Comparison of ENCODE assay signal across 22 cellular contexts in the genomic region with DNA sequence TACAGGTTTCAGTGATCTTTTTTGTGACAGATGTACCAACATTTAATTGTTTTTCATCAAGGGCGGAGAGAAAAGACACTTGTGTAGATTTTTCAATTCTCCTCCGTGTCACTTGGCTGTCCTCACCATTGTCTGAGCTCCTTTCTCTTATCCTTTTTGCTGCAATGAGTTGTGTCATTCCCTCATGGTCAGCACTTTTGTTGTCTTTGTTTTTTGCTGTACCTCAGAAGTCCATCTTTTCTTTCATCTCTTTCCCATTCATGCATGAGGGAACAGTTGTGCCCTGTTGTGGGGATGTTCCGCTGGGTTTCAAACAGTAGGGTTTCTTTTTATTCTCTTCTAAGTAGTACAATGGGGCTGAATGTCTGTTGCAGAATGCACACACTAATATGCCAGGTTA.
DNase-seq lines count a peak whose midpoint lies in the region; ATAC-seq, FAIRE-seq and TF ChIP-seq lines count a peak whose summit lies in the region.
"Had no signal": no experiment of that assay in that cellular context is flagged by ENCODE, and none has a peak within 500 bp of the region (broad histone marks: within the 10 kb centered on the region; RNA-seq: fewer than 3 reads in every experiment).

No MANE protein-coding gene starts in this region.

- H3K4me3 ChIP-seq in IMR-90 (ENCODE audit: insufficient read depth, low read depth, low read length) (no peak overlapping the region), ectodermal cell (ENCODE audit: insufficient read depth, low read depth, low read length) (no peak overlapping the region), neural progenitor cell (peak overlapping the region; percentile 4), gastroesophageal sphincter (no peak overlapping the region)
- H3K4me3 ChIP-seq: MG63, Peyer's patch, SJCRH30 had no signal

- peaks cover 5% of the 10 kb centered on the region for H3K36me3 Mint-ChIP-seq in neural progenitor cell

- H3K14ac ChIP-seq in IMR-90 (replicated peaks; ENCODE audit: low read depth, low read length), result no peak overlapping the region

- no peaks in the 10 kb centered on the region for H3K79me1 ChIP-seq in IMR-90 (ENCODE audit: low read depth in 1 of 2, low read length in 2 of 2)

- no peak overlapping the region for H3K27ac ChIP-seq in IMR-90 (ENCODE audit: insufficient read depth, low read length)
- H3K27ac ChIP-seq in ectodermal cell (ENCODE audit: insufficient read depth, low read depth, low read length, poor library complexity, severe bottlenecking), result peak overlapping the region; percentile 97
- H3K27ac ChIP-seq in neural progenitor cell, result peak overlapping the region; percentile 98
- H3K27ac ChIP-seq in gastroesophageal sphincter, result no peak overlapping the region
- H3K27ac ChIP-seq: HL-60, Peyer's patch, SJCRH30 had no signal

- peaks cover 3% of the 10 kb centered on the region for H3K27me3 Mint-ChIP-seq in neural progenitor cell (ENCODE audit: insufficient read depth, low read depth)
- H3K27me3 Mint-ChIP-seq: T-cell had no signal

- no peak overlapping the region for H2BK5ac ChIP-seq in IMR-90 (ENCODE audit: low read depth, low read length, poor library complexity, severe bottlenecking)

- H2AFZ ChIP-seq in IMR-90 (replicated peaks; ENCODE audit: low read length, poor library complexity) (no peak overlapping the region), neural progenitor cell (replicated peaks) (no peak overlapping the region)

- TF ChIP-seq CTCF in IMR-90 (conservative IDR thresholded peaks at IDR 0.05; ENCODE audit: low read depth, low read length) (no peak), neural progenitor cell (IDR thresholded peaks at IDR 0.05) (no peak), gastroesophageal sphincter (IDR thresholded peaks at IDR 0.05) (no peak)

- peak overlapping the region; percentile 87 for H3K4me3 Mint-ChIP-seq in neural progenitor cell
- H3K4me3 Mint-ChIP-seq: CD8-positive, alpha-beta T cell; HFFc6; T-cell had no signal

- H4K8ac ChIP-seq in IMR-90 (ENCODE audit: low read depth in 2 of 2, low read length in 2 of 2), result no peak overlapping the region

- FAIRE-seq in G401.6 (lab: Jason Lieb, UNC), result peak; percentile 37

- in situ Hi-C loops in IMR-90 (cut with MboI; ENCODE audit: low sequenced_read_pairs), result no loop called here

- DNase-seq in IMR-90 (no peak), neural progenitor cell (ENCODE audit: low spot score) (peak; percentile 66), NCI-H510A (lab: John Stamatoyannopoulos, UW) (no peak)
- DNase-seq in activated T-cell treated with anti-CD3 and anti-CD28 coated beads, Interleukin-2, amount 50 U/mL, for 48 hours, result no peak
- DNase-seq: AML-193; C1 segment of cervical spinal cord; Calu3; CD8-positive, alpha-beta T cell; GF-D8; H7; HFFc6; MG63; NCI-H187; NCI-H524; NCI-H82; Peyer's patch; SJCRH30; T-cell had no signal

- H4K5ac ChIP-seq in IMR-90 (ENCODE audit: low read depth, low read length), result no peak overlapping the region

- no peak for TF ChIP-seq POLR2A in IMR-90 (IDR thresholded peaks at IDR 0.05; ENCODE audit: low read depth, low read length)
- no peak for TF ChIP-seq POLR2A in gastroesophageal sphincter (IDR thresholded peaks at IDR 0.05)

- H2AK9ac ChIP-seq in IMR-90 (replicated peaks; ENCODE audit: low read depth, low read length, poor library complexity), result no peak overlapping the region

- H3K9ac ChIP-seq in IMR-90 (ENCODE audit: low read depth, low read length), result no peak overlapping the region
- H3K9ac ChIP-seq in neural progenitor cell, result no peak overlapping the region

- no peak overlapping the region for H3K23ac ChIP-seq in IMR-90 (ENCODE audit: low read depth, low read length)

- H3K36me3 ChIP-seq in IMR-90 (ENCODE audit: control insufficient read depth, insufficient read depth, low read length), result no peaks in the 10 kb centered on the region
- H3K36me3 ChIP-seq in ectodermal cell (ENCODE audit: control insufficient read depth, insufficient read depth, low read length), result no peaks in the 10 kb centered on the region
- no peaks in the 10 kb centered on the region for H3K36me3 ChIP-seq in neural progenitor cell
- no peaks in the 10 kb centered on the region for H3K36me3 ChIP-seq in gastroesophageal sphincter
- H3K36me3 ChIP-seq: MG63, Peyer's patch, SJCRH30 had no signal

- peaks cover 95% of the 10 kb centered on the region for H3F3A ChIP-seq in neural progenitor cell (ENCODE audit: low read depth)

- H3K4me1 Mint-ChIP-seq in neural progenitor cell, result peaks cover 76% of the 10 kb centered on the region

- 67% methylated on average over 1 of the region's 3 CpGs; no CpG with 5 or more reads in 1 of the 2 experiments for WGBS in IMR-90 (ENCODE audit: extremely low coverage in 2 of 2, insufficient read length in 1 of 2), 2 experiments
- 10 to 15% methylated on average over 3 of the region's 3 CpGs for WGBS in ectodermal cell, 2 experiments
- whole genome bisulfite sequencing in gastroesophageal sphincter (ENCODE audit: low coverage in 1 of 2), 2 donors, result 83 to 94% methylated on average over 3 of the region's 3 CpGs

- no peak overlapping the region for H2AK5ac ChIP-seq in IMR-90 (ENCODE audit: low read depth, low read length)

- intact Hi-C loops in IMR-90 (cut with micrococcal nuclease), result no loop called here

- no peak overlapping the region for H3K56ac ChIP-seq in IMR-90 (ENCODE audit: extremely low read depth, insufficient read depth, low read length)

- H3K27ac Mint-ChIP-seq in neural progenitor cell, result peak overlapping the region; percentile 99
- H3K27ac Mint-ChIP-seq: CD8-positive, alpha-beta T cell; HFFc6; T-cell had no signal

- H3K9me3 ChIP-seq in IMR-90 (ENCODE audit: control insufficient read depth, insufficient read depth, low read length) (no peaks in the 10 kb centered on the region), ectodermal cell (ENCODE audit: control insufficient read depth, low read length) (no peaks in the 10 kb centered on the region), neural progenitor cell (ENCODE audit: low read depth) (no peaks in the 10 kb centered on the region), gastroesophageal sphincter (no peaks in the 10 kb centered on the region)
- H3K9me3 ChIP-seq: MG63, Peyer's patch, SJCRH30 had no signal

- CTCF ChIA-PET in IMR-90 (lab: Yijun Ruan, JAX), result no interaction called here

- POLR2A ChIA-PET in IMR-90 (lab: Charles Lee; ENCODE audit: unreplicated experiment), result no interaction called here

- no peak overlapping the region for H3K4ac ChIP-seq in IMR-90 (ENCODE audit: low read depth, low read length)

- H3K4me2 ChIP-seq in IMR-90 (ENCODE audit: low read depth, low read length) (no peak overlapping the region), neural progenitor cell (peak overlapping the region; percentile 69)

- dilution Hi-C loops in IMR-90 (cut with HindIII; ENCODE audit: low sequenced_read_pairs, unreplicated experiment), result no loop called here

- H2BK120ac ChIP-seq in IMR-90 (ENCODE audit: low read depth, low read length), result no peak overlapping the region

- H4K20me1 ChIP-seq in IMR-90 (ENCODE audit: insufficient read depth, low read length) (no peaks in the 10 kb centered on the region), neural progenitor cell (ENCODE audit: low read depth) (no peaks in the 10 kb centered on the region)

- no peak overlapping the region for H3K18ac ChIP-seq in IMR-90 (ENCODE audit: low read depth, low read length)

- H3K4me1 ChIP-seq in IMR-90 (ENCODE audit: control insufficient read depth, insufficient read depth, low read length), result no peaks in the 10 kb centered on the region
- H3K4me1 ChIP-seq in ectodermal cell (ENCODE audit: control insufficient read depth, insufficient read depth, low read length), result peaks cover 71% of the 10 kb centered on the region
- peaks cover 90% of the 10 kb centered on the region for H3K4me1 ChIP-seq in neural progenitor cell
- no peaks in the 10 kb centered on the region for H3K4me1 ChIP-seq in gastroesophageal sphincter
- H3K4me1 ChIP-seq: Peyer's patch, SJCRH30 had no signal

- no peaks in the 10 kb centered on the region for H3K9me3 Mint-ChIP-seq in neural progenitor cell
- H3K9me3 Mint-ChIP-seq: CD8-positive, alpha-beta T cell; HFFc6; T-cell had no signal

- no peak overlapping the region for H2BK20ac ChIP-seq in IMR-90 (ENCODE audit: low read depth, low read length)

- H3K27me3 ChIP-seq in IMR-90 (ENCODE audit: control insufficient read depth, insufficient read depth, low read length), result peaks cover 4% of the 10 kb centered on the region
- no peaks in the 10 kb centered on the region for H3K27me3 ChIP-seq in ectodermal cell (ENCODE audit: control insufficient read depth, insufficient read depth, low read length, poor library complexity, severe bottlenecking)
- H3K27me3 ChIP-seq in neural progenitor cell, result no peaks in the 10 kb centered on the region
- H3K27me3 ChIP-seq in gastroesophageal sphincter, result no peaks in the 10 kb centered on the region
- H3K27me3 ChIP-seq: MG63, Peyer's patch, SJCRH30 had no signal

- ATAC-seq in IMR-90 (ENCODE audit: low read depth) (no peak), gastroesophageal sphincter (no peak)
- ATAC-seq: CD8-positive, alpha-beta T cell; T-cell had no signal

- peaks cover 13% of the 10 kb centered on the region for H3K79me2 ChIP-seq in neural progenitor cell (ENCODE audit: low read depth)

- H3K9me1 ChIP-seq in IMR-90 (ENCODE audit: insufficient read depth, low read length), result no peaks in the 10 kb centered on the region

- H2BK15ac ChIP-seq in IMR-90 (ENCODE audit: low read depth, low read length), result no peak overlapping the region

- no peak for TF ChIP-seq EP300 in gastroesophageal sphincter (IDR thresholded peaks at IDR 0.05)

- no TSS peak for BruUV-seq in IMR-90 (replicated peaks; lab: Mats Ljungman, UMichigan)

- TF ChIP-seq RAD21 in IMR-90 (IDR thresholded peaks at IDR 0.05; ENCODE audit: low read length), result no peak

- H4K91ac ChIP-seq in IMR-90 (ENCODE audit: insufficient read depth, low read depth, low read length), result no peak overlapping the region

TF ChIP-seq in IMR-90, 13 proteins besides CTCF, POLR2A, EP300 and RAD21:
- TF ChIP-seq NFE2L2 (IDR thresholded peaks at IDR 0.05; ENCODE audit: low read depth, low read length), result no peak
- no peak for TF ChIP-seq CEBPB (IDR thresholded peaks at IDR 0.05; ENCODE audit: low read depth, low read length)
- no peak for TF ChIP-seq BHLHE40 (IDR thresholded peaks at IDR 0.05; ENCODE audit: low read depth, low read length)
- peak; percentile 24; the same call in 1 of the 2 replicates for TF ChIP-seq MAFK (IDR thresholded peaks at IDR 0.05; ENCODE audit: low read depth, low read length)
TF ChIP-seq in IMR-90: peak in this region for 1.

Comparison
In these comparisons a context has a peak if more than half of its experiments do, and no peak if none do; other contexts are left out.
1. H3K27ac ChIP-seq: peak in ectodermal cell (single experiment) and neural progenitor cell (single experiment); none in IMR-90 (single experiment) and gastroesophageal sphincter (0 of 4).